Comparison of ENCODE assay signal across 25 cellular contexts in the genomic region with DNA sequence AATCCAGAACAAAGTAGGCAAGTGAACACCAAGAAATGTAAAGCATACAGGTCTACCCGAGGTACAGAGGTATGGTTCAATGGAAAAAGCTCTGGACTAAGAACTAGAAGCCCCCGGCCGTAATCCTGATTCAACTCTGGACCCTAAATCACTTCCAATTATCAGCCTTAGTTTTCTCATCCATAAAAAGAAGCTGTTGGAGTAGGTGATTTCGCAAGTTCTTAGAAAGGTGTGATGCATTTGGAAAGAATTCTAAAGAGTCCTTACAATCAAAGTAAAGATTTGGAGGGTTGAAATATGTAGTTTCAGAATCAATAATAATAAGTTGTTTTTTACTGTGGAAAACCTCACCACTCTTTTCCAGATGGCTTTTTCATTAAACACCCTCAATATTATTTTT.
"Had no signal": no experiment of that assay in that cellular context is flagged by ENCODE, and none has a peak within 500 bp of the region (broad histone marks: within the 10 kb centered on the region; RNA-seq: fewer than 3 reads in every experiment).

No MANE protein-coding gene starts in this region.

- H3K4me3 ChIP-seq: hepatocyte, left ventricle myocardium inferior, lung, pancreas, stomach, thoracic aorta, transverse colon had no signal

- H3K27me3 ChIP-seq: foreskin keratinocyte, hepatocyte, pancreas, stomach, transverse colon had no signal

- H3K4me3 Mint-ChIP-seq: naive B cell, nephron had no signal

- DNase-seq: dermis blood vessel endothelial cell; erythroblast; foreskin keratinocyte; head of caudate nucleus; kidney; left cardiac atrium; left ventricle myocardium inferior; mesenchymal stem cell; midbrain; naive B cell; occipital lobe; retina; small intestine; stimulated activated CD4-positive, alpha-beta T cell treated with anti-CD3 and anti-CD28 coated beads, Interleukin-12 subunit alpha, Interleukin-12 subunit beta, amount 100 ng/mL, for 4 hours; stimulated activated naive CD4-positive, alpha-beta T cell; stomach; substantia nigra; transverse colon had no signal

- H3K4me1 Mint-ChIP-seq: nephron had no signal

- H3K27ac Mint-ChIP-seq: nephron, progenitor cell of endocrine pancreas had no signal

- FAIRE-seq: colon, kidney, pancreas, small intestine had no signal

- H3K36me3 ChIP-seq: left ventricle myocardium inferior, pancreas, stomach, thoracic aorta, transverse colon had no signal
